ENCODE assay signal across 8 cellular contexts in the genomic region with DNA sequence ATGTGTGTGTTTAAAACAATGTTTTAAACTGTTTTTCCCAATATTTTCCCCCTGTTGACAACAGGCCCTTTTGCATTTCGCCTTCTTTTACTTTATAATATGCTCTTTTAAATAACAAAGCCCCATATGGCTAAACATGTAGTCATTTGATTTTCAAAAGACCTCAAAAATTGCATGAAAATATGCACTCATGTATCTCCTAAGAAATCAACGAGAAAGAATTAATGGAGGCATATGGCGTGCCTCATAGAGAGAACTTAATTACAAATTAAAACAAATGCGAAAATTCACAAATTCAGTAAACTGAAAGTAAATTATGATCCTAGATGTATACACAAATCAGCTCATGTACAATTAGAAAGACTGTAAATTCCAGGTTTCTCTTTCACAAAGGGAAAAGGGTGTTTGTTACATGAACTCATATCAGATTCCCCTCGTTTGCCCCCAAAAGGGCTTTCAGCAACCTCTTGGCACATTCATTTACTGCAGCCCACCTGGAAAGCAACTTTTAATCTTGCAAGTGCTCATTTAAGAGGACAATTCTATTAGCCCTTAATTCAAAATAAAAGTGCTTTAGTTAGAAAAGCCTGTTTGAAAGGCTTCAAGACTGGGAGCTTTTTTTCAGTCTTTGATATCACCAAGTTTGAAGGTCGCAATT.
DNase-seq lines count a peak whose midpoint lies in the region; TF ChIP-seq lines count a peak whose summit lies in the region.

No MANE protein-coding gene starts in this region.

- in situ Hi-C loops in astrocyte of the spinal cord (cut with HindIII; ENCODE audit: low sequenced_read_pairs): no loop called here

- intact Hi-C loops in cardiac septum (cut with DNase I): loop anchor here (2.0 to 10.0 kb wide), 4 partner anchors 38 to 315 kb away; a partner anchor contains a TSS

- H3K27ac ChIP-seq in right atrium auricular region (peak overlapping the region; percentile 85), mesodermal cell (ENCODE audit: low read depth, low read length, severe bottlenecking) (no peak overlapping the region)

- no peak for DNase-seq in right atrium auricular region (ENCODE audit: low spot score)
- DNase-seq in cardiac septum (ENCODE audit: low spot score): no peak
- DNase-seq in astrocyte of the spinal cord (ENCODE audit: low read depth, low spot score): no peak
- DNase-seq in COLO668 (lab: John Stamatoyannopoulos, UW; ENCODE audit: unreplicated experiment): no peak
- DNase-seq in NCI-H446 (lab: John Stamatoyannopoulos, UW): no peak
- DNase-seq in NCI-H748 (lab: John Stamatoyannopoulos, UW; ENCODE audit: unreplicated experiment): no peak
- no peak for DNase-seq in activated CD4-positive, CD25-positive, alpha-beta regulatory T cell (lab: John Stamatoyannopoulos, UW)

- H3K4me3 ChIP-seq in right atrium auricular region: peak overlapping the region; percentile 75 to 79
- H3K4me3 ChIP-seq in astrocyte of the spinal cord (ENCODE audit: low read depth, low read length): peak overlapping the region; percentile 61
- peak overlapping the region; percentile 72 for H3K4me3 ChIP-seq in mesodermal cell (ENCODE audit: extremely low read depth, insufficient read depth, low read length, poor library complexity, severe bottlenecking)

- H3K27me3 ChIP-seq in right atrium auricular region: no peaks in the 10 kb centered on the region

- H3K36me3 ChIP-seq in right atrium auricular region (no peaks in the 10 kb centered on the region), mesodermal cell (ENCODE audit: control insufficient read depth, insufficient read depth, low read length) (no peaks in the 10 kb centered on the region)

- 71% methylated on average over 1 of the region's 6 CpGs; no CpG with 5 or more reads in 1 of the 2 experiments for WGBS in mesodermal cell (ENCODE audit: insufficient coverage in 2 of 2), 2 experiments

- H3K9me3 ChIP-seq in right atrium auricular region (no peaks in the 10 kb centered on the region), mesodermal cell (ENCODE audit: control insufficient read depth, low read length) (no peaks in the 10 kb centered on the region)

- H3K4me1 ChIP-seq in right atrium auricular region (peaks cover 0 to 36% of the 10 kb centered on the region in 2 donors), mesodermal cell (ENCODE audit: control insufficient read depth, insufficient read depth, low read length, poor library complexity, severe bottlenecking) (peaks cover 21% of the 10 kb centered on the region)

- TF ChIP-seq CTCF in right atrium auricular region (IDR thresholded peaks at IDR 0.05): no peak
- TF ChIP-seq CTCF in astrocyte of the spinal cord (IDR thresholded peaks at IDR 0.05; ENCODE audit: low read depth, low read length): no peak
